Comparison of ENCODE assay signal across 1 cellular context in the genomic region with DNA sequence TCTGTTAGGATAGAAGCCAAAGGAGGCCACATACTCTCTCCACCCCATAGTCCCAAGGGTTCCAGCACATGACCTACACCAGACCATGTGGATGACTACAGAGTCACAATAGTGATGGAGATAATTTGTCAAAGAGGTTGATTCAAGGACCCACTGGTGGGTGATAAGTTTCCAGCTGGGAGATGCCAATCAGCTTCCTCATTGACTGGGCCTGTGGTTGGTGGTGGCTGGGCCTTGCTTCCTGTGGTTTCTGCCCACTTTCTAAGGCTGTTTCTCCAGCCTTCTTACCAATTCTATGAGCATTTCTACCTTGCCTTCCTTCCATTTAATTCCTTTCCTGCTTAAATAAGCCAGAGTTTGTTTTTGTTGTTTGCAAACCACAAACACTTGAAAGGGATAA.
TF ChIP-seq lines count a peak whose summit lies in the region.

No MANE protein-coding gene starts in this region.

TF ChIP-seq in SK-N-SH treated with all-trans-retinoic acid at 6 μM for 48 hours, 23 proteins besides CTCF, POLR2A, EP300 and RAD21 (continued from another document):
- TF ChIP-seq, protein P1, sequence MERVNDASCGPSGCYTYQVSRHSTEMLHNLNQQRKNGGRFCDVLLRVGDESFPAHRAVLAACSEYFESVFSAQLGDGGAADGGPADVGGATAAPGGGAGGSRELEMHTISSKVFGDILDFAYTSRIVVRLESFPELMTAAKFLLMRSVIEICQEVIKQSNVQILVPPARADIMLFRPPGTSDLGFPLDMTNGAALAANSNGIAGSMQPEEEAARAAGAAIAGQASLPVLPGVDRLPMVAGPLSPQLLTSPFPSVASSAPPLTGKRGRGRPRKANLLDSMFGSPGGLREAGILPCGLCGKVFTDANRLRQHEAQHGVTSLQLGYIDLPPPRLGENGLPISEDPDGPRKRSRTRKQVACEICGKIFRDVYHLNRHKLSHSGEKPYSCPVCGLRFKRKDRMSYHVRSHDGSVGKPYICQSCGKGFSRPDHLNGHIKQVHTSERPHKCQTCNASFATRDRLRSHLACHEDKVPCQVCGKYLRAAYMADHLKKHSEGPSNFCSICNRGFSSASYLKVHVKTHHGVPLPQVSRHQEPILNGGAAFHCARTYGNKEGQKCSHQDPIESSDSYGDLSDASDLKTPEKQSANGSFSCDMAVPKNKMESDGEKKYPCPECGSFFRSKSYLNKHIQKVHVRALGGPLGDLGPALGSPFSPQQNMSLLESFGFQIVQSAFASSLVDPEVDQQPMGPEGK (CRISPR knock-in tag; IDR thresholded peaks at IDR 0.05; ENCODE audit: borderline replicate concordance): no peak
- no peak for TF ChIP-seq PPARA (CRISPR knock-in tag; IDR thresholded peaks at IDR 0.05; ENCODE audit: borderline replicate concordance)
- no peak for TF ChIP-seq OSR1 (CRISPR knock-in tag; IDR thresholded peaks at IDR 0.05)
- TF ChIP-seq ZNF565 (CRISPR knock-in tag; conservative IDR thresholded peaks at IDR 0.05; ENCODE audit: low read depth): no peak
- TF ChIP-seq BACH2 (CRISPR knock-in tag; IDR thresholded peaks at IDR 0.05; ENCODE audit: borderline replicate concordance): no peak
- no peak for TF ChIP-seq ESRRG (CRISPR knock-in tag; IDR thresholded peaks at IDR 0.05)
- TF ChIP-seq, protein P2, sequence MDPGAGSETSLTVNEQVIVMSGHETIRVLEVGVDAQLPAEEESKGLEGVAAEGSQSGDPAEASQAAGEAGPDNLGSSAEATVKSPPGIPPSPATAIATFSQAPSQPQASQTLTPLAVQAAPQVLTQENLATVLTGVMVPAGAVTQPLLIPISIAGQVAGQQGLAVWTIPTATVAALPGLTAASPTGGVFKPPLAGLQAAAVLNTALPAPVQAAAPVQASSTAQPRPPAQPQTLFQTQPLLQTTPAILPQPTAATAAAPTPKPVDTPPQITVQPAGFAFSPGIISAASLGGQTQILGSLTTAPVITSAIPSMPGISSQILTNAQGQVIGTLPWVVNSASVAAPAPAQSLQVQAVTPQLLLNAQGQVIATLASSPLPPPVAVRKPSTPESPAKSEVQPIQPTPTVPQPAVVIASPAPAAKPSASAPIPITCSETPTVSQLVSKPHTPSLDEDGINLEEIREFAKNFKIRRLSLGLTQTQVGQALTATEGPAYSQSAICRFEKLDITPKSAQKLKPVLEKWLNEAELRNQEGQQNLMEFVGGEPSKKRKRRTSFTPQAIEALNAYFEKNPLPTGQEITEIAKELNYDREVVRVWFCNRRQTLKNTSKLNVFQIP (CRISPR knock-in tag; IDR thresholded peaks at IDR 0.05; ENCODE audit: borderline replicate concordance, low read depth): no peak
- TF ChIP-seq ARNTL (CRISPR knock-in tag; IDR thresholded peaks at IDR 0.05; ENCODE audit: borderline replicate concordance, low read depth): no peak
